In genomic region chr5:80961376-80962281, GRCh38 we compare ENCODE assay signal across 8 cellular contexts. TPM values are rescaled to one million over a fixed set of nuclear protein-coding genes. Genes with fewer than 3 reads are reported as not detected.
A peak's percentile ranks its signal among the peaks of the same experiment; 100 is the strongest.
DNase-seq lines count a peak whose midpoint lies in the region; ATAC-seq, FAIRE-seq and TF ChIP-seq lines count a peak whose summit lies in the region.

No MANE protein-coding gene starts in this region.

- no peaks in the 10 kb centered on the region for H3K36me3 ChIP-seq in Peyer's patch

- peak in 1 of 3 donors; percentile 60 for DNase-seq in Peyer's patch
- DNase-seq in activated naive CD8-positive, alpha-beta T cell treated with anti-CD3 and anti-CD28 coated beads, Interleukin-2, amount 10 ng/mL, durations not matched to agents 7 days and 5 days, result no peak
- peak in 2 of 3 experiments; percentile 41 to 55 for DNase-seq in stimulated activated CD4-positive, alpha-beta T cell treated with anti-CD3 and anti-CD28 coated beads, TNF-alpha, amount 100 ng/mL, for 24 hours (ENCODE audit: low read depth in 3 of 3)
- no peak for DNase-seq in germinal center (ENCODE audit: low spot score)
- DNase-seq in dedifferentiated amniotic fluid mesenchymal stem cell (ENCODE audit: extremely low spot score), result no peak
- DNase-seq in H54 (ENCODE audit: insufficient read length, low spot score), result no peak

- H3K9me3 Mint-ChIP-seq in activated naive CD8-positive, alpha-beta T cell treated with anti-CD3 and anti-CD28 coated beads, Interleukin-2, amount 10 ng/mL, durations not matched to agents 7 days and 5 days, result no peaks in the 10 kb centered on the region

- H3K27ac Mint-ChIP-seq in activated naive CD8-positive, alpha-beta T cell treated with anti-CD3 and anti-CD28 coated beads, Interleukin-2, amount 10 ng/mL, durations not matched to agents 7 days and 5 days, result peak overlapping the region; percentile 83

- TF ChIP-seq CTCF in Peyer's patch (IDR thresholded peaks at IDR 0.05), result no peak

- peak overlapping the region; percentile 47 to 70 (median 55) for H3K4me3 ChIP-seq in Peyer's patch

- no peak for FAIRE-seq in H54 (lab: Jason Lieb, UNC)

- H3K27me3 Mint-ChIP-seq in activated naive CD8-positive, alpha-beta T cell treated with anti-CD3 and anti-CD28 coated beads, Interleukin-2, amount 10 ng/mL, durations not matched to agents 7 days and 5 days, result no peaks in the 10 kb centered on the region

- no peaks in the 10 kb centered on the region for H3K27me3 ChIP-seq in Peyer's patch
- no peaks in the 10 kb centered on the region for H3K27me3 ChIP-seq in layer of hippocampus (ENCODE audit: control insufficient read depth, insufficient read depth, low read length)

- POLR2A ChIA-PET in activated naive CD8-positive, alpha-beta T cell treated with anti-CD3 and anti-CD28 coated beads, Interleukin-2, amount 10 ng/mL, durations not matched to agents 7 days and 5 days (lab: Charles Lee), result interaction anchor here (1.2 to 1.8 kb wide), 2 partner anchors 26 to 147 kb away, joined by 3 to 4 read pairs; no protein-coding TSS in a partner anchor

- H3K27ac ChIP-seq in Peyer's patch (peak overlapping the region; percentile 57 to 77 (median 62)), layer of hippocampus (ENCODE audit: low read depth, low read length) (peak overlapping the region; percentile 80)

- H3K4me3 Mint-ChIP-seq in activated naive CD8-positive, alpha-beta T cell treated with anti-CD3 and anti-CD28 coated beads, Interleukin-2, amount 10 ng/mL, durations not matched to agents 7 days and 5 days, result peak overlapping the region; percentile 89

- no peaks in the 10 kb centered on the region for H3K9me3 ChIP-seq in Peyer's patch

- peaks cover 51% of the 10 kb centered on the region for H3K4me1 Mint-ChIP-seq in activated naive CD8-positive, alpha-beta T cell treated with anti-CD3 and anti-CD28 coated beads, Interleukin-2, amount 10 ng/mL, durations not matched to agents 7 days and 5 days

- TF ChIP-seq POLR2A in Peyer's patch (IDR thresholded peaks at IDR 0.05) (no peak), H54 (IDR thresholded peaks at IDR 0.05; ENCODE audit: low read depth, low read length) (no peak)

- peak; percentile 32 for ATAC-seq in activated naive CD8-positive, alpha-beta T cell treated with anti-CD3 and anti-CD28 coated beads, Interleukin-2, amount 10 ng/mL, durations not matched to agents 7 days and 5 days (ENCODE audit: low read depth)
- ATAC-seq in GM21529 (IDR thresholded peaks at IDR 0.05; ENCODE audit: unreplicated experiment), result no peak

- peaks cover 0 to 10% (median 3%) of the 10 kb centered on the region in 4 donors for H3K4me1 ChIP-seq in Peyer's patch

- H3K36me3 Mint-ChIP-seq in activated naive CD8-positive, alpha-beta T cell treated with anti-CD3 and anti-CD28 coated beads, Interleukin-2, amount 10 ng/mL, durations not matched to agents 7 days and 5 days, result peaks cover 1% of the 10 kb centered on the region

RNA-seq across cellular contexts. Expression of gene RASGRF2, which starts 1.5 kb away (rescaled TPM):
- 10 to 100 TPM in 2 of 4 donors, 1 to 10 TPM in 2; 6.0 to 17.3 (median 8.7) TPM for total RNA-seq in Peyer's patch
- 10 to 100 TPM; 18.8 to 19.3 TPM for total RNA-seq in activated naive CD8-positive, alpha-beta T cell treated with anti-CD3 and anti-CD28 coated beads, Interleukin-2, amount 10 ng/mL, durations not matched to agents 7 days and 5 days

Comparison
In these comparisons a context has a peak if more than half of its experiments do, and no peak if none do; other contexts are left out.
1. DNase-seq: peak in stimulated activated CD4-positive, alpha-beta T cell treated with anti-CD3 and anti-CD28 coated beads, TNF-alpha, amount 100 ng/mL, for 24 hours (2 of 3); none in activated naive CD8-positive, alpha-beta T cell treated with anti-CD3 and anti-CD28 coated beads, Interleukin-2, amount 10 ng/mL, durations not matched to agents 7 days and 5 days (single experiment), germinal center (single experiment), dedifferentiated amniotic fluid mesenchymal stem cell (single experiment) and H54 (single experiment).